Comparison of ENCODE assay signal across 30 cellular contexts in the genomic region with DNA sequence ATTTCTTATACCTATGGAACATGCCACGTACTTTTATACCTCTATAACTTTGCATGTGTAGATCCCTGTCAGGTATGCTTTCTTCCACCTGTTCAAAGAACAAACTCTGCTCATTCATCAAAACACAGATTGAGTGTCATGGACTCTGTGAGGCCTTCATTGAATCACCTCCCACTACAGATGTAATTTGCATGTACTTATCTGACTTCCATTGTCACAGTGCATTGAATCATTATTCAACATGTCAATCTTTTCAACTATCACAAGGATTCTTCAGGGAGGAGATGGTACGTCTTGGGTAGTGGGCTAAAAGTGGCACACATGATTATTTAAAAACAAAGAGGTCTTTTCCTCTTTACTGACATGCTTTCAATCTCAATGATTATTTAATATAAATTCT. TPM values are rescaled to one million over a fixed set of nuclear protein-coding genes. Genes with fewer than 3 reads are reported as not detected.
"Had no signal": no experiment of that assay in that cellular context is flagged by ENCODE, and none has a peak within 500 bp of the region (broad histone marks: within the 10 kb centered on the region; RNA-seq: fewer than 3 reads in every experiment).

No MANE protein-coding gene starts in this region.

- ATAC-seq: left colon; left lung; lower lobe of right lung; natural killer cell; pancreas; psoas muscle; right lobe of liver; stimulated activated naive B cell treated with anti-CD40 and anti-IgM and Interleukin-4, amounts not matched to agents 10 μg/mL and 1 μg/mL and 100 μg/mL, for 72 hours; stimulated activated naive CD8-positive, alpha-beta T cell treated with anti-CD3 and anti-CD28 coated beads, Interleukin-15, Interleukin-2, amounts not matched to agents 100 U/mL and 50 U/mL, for 24 hours had no signal

- H3K27me3 Mint-ChIP-seq: naive B cell; stimulated activated naive B cell treated with anti-CD40 and anti-IgM and Interleukin-4, amounts not matched to agents 10 μg/mL and 1 μg/mL and 100 μg/mL, for 72 hours had no signal

- DNase-seq: hippocampal formation; kidney; left colon; left lung; lower lobe of right lung; mammary epithelial cell; mesendoderm; naive B cell; natural killer cell; nephron progenitor cell; pancreas; psoas muscle; right lobe of liver; stimulated activated CD4-positive, alpha-beta T cell treated with anti-CD3 and anti-CD28 coated beads, Interleukin-1b, Interleukin-23, amount 100 ng/mL, for 48 hours; stimulated activated CD4-positive, alpha-beta T cell treated with anti-CD3 and anti-CD28 coated beads, Interleukin-2, amount 100 ng/mL, for 48 hours; stimulated activated CD4-positive, alpha-beta T cell treated with anti-CD3 and anti-CD28 coated beads, Interleukin-4, amount 100 ng/mL, for 4 hours; stimulated activated CD8-positive, alpha-beta memory T cell treated with anti-CD3 and anti-CD28 coated beads, Interleukin-4, amount 100 ng/mL, for 48 hours; stimulated activated naive B cell treated with anti-CD40 and anti-IgM and Interleukin-4, amounts not matched to agents 10 μg/mL and 1 μg/mL and 100 μg/mL, for 72 hours; stimulated activated naive CD8-positive, alpha-beta T cell treated with anti-CD3 and anti-CD28 coated beads, Interleukin-15, Interleukin-2, amounts not matched to agents 100 U/mL and 50 U/mL, for 24 hours; stomach; testis; thyroid gland; transverse colon; upper lobe of left lung had no signal

- H3K27me3 ChIP-seq: left lung, pancreas, right lobe of liver, stomach, testis, thyroid gland, transverse colon, upper lobe of left lung, vagina had no signal

- H3K4me3 Mint-ChIP-seq: mesothelial cell of epicardium; naive B cell; natural killer cell; nephron progenitor cell; stimulated activated naive B cell treated with anti-CD40 and anti-IgM and Interleukin-4, amounts not matched to agents 10 μg/mL and 1 μg/mL and 100 μg/mL, for 72 hours had no signal

- H3K9me3 Mint-ChIP-seq: mesothelial cell of epicardium, naive B cell, nephron progenitor cell had no signal

- H3K4me1 ChIP-seq: left lung, lower lobe of right lung, pancreas, psoas muscle, right lobe of liver, stomach, testis, thyroid gland, transverse colon, upper lobe of left lung, vagina had no signal

- H3K27ac ChIP-seq: left lung, lower lobe of right lung, pancreas, psoas muscle, right lobe of liver, stomach, testis, thyroid gland, transverse colon, upper lobe of left lung, vagina had no signal

- H3K4me3 ChIP-seq: left lung, lower lobe of right lung, pancreas, psoas muscle, right lobe of liver, smooth muscle cell, stomach, testis, thyroid gland, transverse colon, upper lobe of left lung, vagina had no signal

- H3K36me3 ChIP-seq: left lung, lower lobe of right lung, pancreas, right lobe of liver, stomach, thyroid gland, transverse colon, upper lobe of left lung, vagina had no signal

- H3K27ac Mint-ChIP-seq: mesothelial cell of epicardium; naive B cell; natural killer cell; nephron progenitor cell; stimulated activated naive B cell treated with anti-CD40 and anti-IgM and Interleukin-4, amounts not matched to agents 10 μg/mL and 1 μg/mL and 100 μg/mL, for 72 hours had no signal

- H3K4me1 Mint-ChIP-seq: mesothelial cell of epicardium; naive B cell; natural killer cell; nephron progenitor cell; stimulated activated naive B cell treated with anti-CD40 and anti-IgM and Interleukin-4, amounts not matched to agents 10 μg/mL and 1 μg/mL and 100 μg/mL, for 72 hours had no signal

- H3K9me3 ChIP-seq: left lung, lower lobe of right lung, pancreas, psoas muscle, right lobe of liver, stomach, testis, thyroid gland, transverse colon, upper lobe of left lung, vagina had no signal

- H3K4me2 ChIP-seq: smooth muscle cell had no signal

- FAIRE-seq: islet of Langerhans, kidney, pancreas had no signal

- H3K36me3 Mint-ChIP-seq: mesothelial cell of epicardium; naive B cell; natural killer cell; stimulated activated naive B cell treated with anti-CD40 and anti-IgM and Interleukin-4, amounts not matched to agents 10 μg/mL and 1 μg/mL and 100 μg/mL, for 72 hours had no signal

RNA-seq across cellular contexts. Expression of gene SPOCK3, which starts 24.1 kb away (rescaled TPM):
- total RNA-seq: mammary epithelial cell, natural killer cell, omental fat pad, posterior vena cava, thyroid gland had no signal
- polyA plus RNA-seq: mammary epithelial cell, smooth muscle cell had no signal
